ENCODE assay signal across 7 cellular contexts in genomic region chr7:121278120-121279021, GRCh38. TPM values are rescaled to one million over a fixed set of nuclear protein-coding genes. Genes with fewer than 3 reads are reported as not detected.
DNase-seq lines count a peak whose midpoint lies in the region; ATAC-seq, FAIRE-seq and TF ChIP-seq lines count a peak whose summit lies in the region.

No MANE protein-coding gene starts in this region.

- H3K27me3 ChIP-seq in RWPE2 (ENCODE audit: insufficient read depth, poor library complexity, severe bottlenecking) (peaks cover 3% of the 10 kb centered on the region), Peyer's patch (no peaks in the 10 kb centered on the region)

- TF ChIP-seq CTCF in RWPE2 (IDR thresholded peaks at IDR 0.05; ENCODE audit: poor library complexity, severe bottlenecking) = no peak
- TF ChIP-seq CTCF in osteocyte (IDR thresholded peaks at IDR 0.05) = no peak
- TF ChIP-seq CTCF in Peyer's patch (IDR thresholded peaks at IDR 0.05) = no peak

- H3K9me3 Mint-ChIP-seq in osteocyte (ENCODE audit: unreplicated experiment) = no peaks in the 10 kb centered on the region

- H3K36me3 Mint-ChIP-seq in osteocyte (ENCODE audit: unreplicated experiment) = no peaks in the 10 kb centered on the region

- peaks cover 45% of the 10 kb centered on the region for H3K4me1 Mint-ChIP-seq in osteocyte (ENCODE audit: unreplicated experiment)

- H3K27me3 Mint-ChIP-seq in osteocyte (ENCODE audit: unreplicated experiment) = no peaks in the 10 kb centered on the region

- H3K4me1 ChIP-seq in RWPE2 (ENCODE audit: insufficient read depth, poor library complexity, severe bottlenecking) (no peaks in the 10 kb centered on the region), Peyer's patch (no peaks in the 10 kb centered on the region)

- H3K27ac ChIP-seq in RWPE2 (ENCODE audit: poor library complexity, severe bottlenecking) (no peak overlapping the region), Peyer's patch (no peak overlapping the region)

- H3K4me3 Mint-ChIP-seq in osteocyte (ENCODE audit: unreplicated experiment) = peak overlapping the region; percentile 12

- DNase-seq in GM19239 (ENCODE audit: insufficient read length, low spot score) (peak; percentile 46), RWPE2 (ENCODE audit: low spot score) (no peak), osteocyte (ENCODE audit: extremely low spot score, unreplicated experiment) (no peak), mucosa of gallbladder (ENCODE audit: low spot score) (no peak), Peyer's patch (no peak), NCI-H524 treated with DMSO at 0.1 percent for 48 hours (lab: John Stamatoyannopoulos, UW) (no peak)

- TF ChIP-seq POLR2A in Peyer's patch (IDR thresholded peaks at IDR 0.05) = no peak

- H3K9me3 ChIP-seq in RWPE2 (ENCODE audit: severe bottlenecking) (no peaks in the 10 kb centered on the region), Peyer's patch (no peaks in the 10 kb centered on the region)

- ATAC-seq in HG02885 (IDR thresholded peaks at IDR 0.05; ENCODE audit: poor library complexity, unreplicated experiment) (peak; percentile 98), RWPE2 (ENCODE audit: low read depth) (peak; percentile 53; the same call in 2 of the 3 replicates)

- peak overlapping the region; percentile 79 for H3K27ac Mint-ChIP-seq in osteocyte (ENCODE audit: unreplicated experiment)

- H3K36me3 ChIP-seq in RWPE2 (ENCODE audit: low read depth) (no peaks in the 10 kb centered on the region), Peyer's patch (no peaks in the 10 kb centered on the region)

- H3K4me3 ChIP-seq in RWPE2 (ENCODE audit: severe bottlenecking) = no peak overlapping the region
- H3K4me3 ChIP-seq in Peyer's patch = no peak overlapping the region

- peak; percentile 93 for FAIRE-seq in GM19239 (lab: Jason Lieb, UNC)

RNA-seq across cellular contexts. Expression of gene WNT16, which starts 50.4 kb away (rescaled TPM):
- 0.26 and 0.81 TPM in 2 replicates for total RNA-seq in osteocyte
- 0.17 TPM for total RNA-seq in mucosa of gallbladder
- total RNA-seq in Peyer's patch = not detected
